Comparison of ENCODE assay signal across 8 cellular contexts in the genomic region with DNA sequence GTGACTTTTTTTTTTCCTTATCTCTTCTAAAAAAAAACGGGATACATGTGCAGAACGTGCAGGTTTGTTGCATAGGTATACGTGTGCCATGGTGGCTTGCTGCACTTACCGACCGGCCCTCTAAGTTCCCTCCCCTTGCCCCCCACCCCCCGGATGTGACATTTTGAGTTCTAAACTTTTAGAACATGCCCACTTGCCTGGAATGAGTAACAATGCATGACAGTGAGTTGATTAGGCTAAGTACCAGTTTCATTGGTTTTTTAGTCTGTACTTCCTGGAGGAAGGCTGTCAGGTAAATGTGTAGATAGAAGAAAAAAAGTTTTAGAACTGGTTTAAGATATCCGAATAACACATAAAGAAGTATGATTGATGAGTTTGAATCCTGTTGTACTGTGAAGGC. TPM values are rescaled to one million over a fixed set of nuclear protein-coding genes. Genes with fewer than 3 reads are reported as not detected.
DNase-seq lines count a peak whose midpoint lies in the region; ATAC-seq, FAIRE-seq and TF ChIP-seq lines count a peak whose summit lies in the region.

No MANE protein-coding gene starts in this region.

- H3K4me3 Mint-ChIP-seq in central memory CD8-positive, alpha-beta T cell = peak overlapping the region; percentile 96

- peaks cover 24% of the 10 kb centered on the region for H3K36me3 Mint-ChIP-seq in central memory CD8-positive, alpha-beta T cell (ENCODE audit: insufficient read depth)

- DNase-seq in GM12892 (ENCODE audit: insufficient read length) = no peak
- DNase-seq in T-helper 22 cell (ENCODE audit: low read depth) = peak; percentile 10
- no peak for DNase-seq in central memory CD8-positive, alpha-beta T cell (ENCODE audit: low spot score in 2 of 2)
- DNase-seq in stimulated activated CD4-positive, alpha-beta T cell treated with anti-CD3 and anti-CD28 coated beads, Interleukin-2, amount 100 ng/mL, for 4 hours (ENCODE audit: low read depth) = peak; percentile 17
- DNase-seq in NOMO-1 treated with DMSO at 0.1 percent for 48 hours (lab: John Stamatoyannopoulos, UW; ENCODE audit: unreplicated experiment) = no peak
- DNase-seq in T1000 (lab: John Stamatoyannopoulos, UW) = no peak
- no peak for DNase-seq in SIG-M5 treated with dmso at 0.1 percent for 504 hours (lab: John Stamatoyannopoulos, UW; ENCODE audit: unreplicated experiment)

- no peak for TF ChIP-seq POLR2A in GM12892 (IDR thresholded peaks at IDR 0.05; ENCODE audit: low read depth, low read length)

- FAIRE-seq in GM12892 (lab: Jason Lieb, UNC) = peak; percentile 44

- no peaks in the 10 kb centered on the region for H3K9me3 Mint-ChIP-seq in central memory CD8-positive, alpha-beta T cell

- no peaks in the 10 kb centered on the region for H3K27me3 Mint-ChIP-seq in central memory CD8-positive, alpha-beta T cell

- H3K4me1 Mint-ChIP-seq in central memory CD8-positive, alpha-beta T cell = peaks cover 64% of the 10 kb centered on the region

- H3K27ac Mint-ChIP-seq in central memory CD8-positive, alpha-beta T cell (ENCODE audit: low read depth) = peak overlapping the region; percentile 56

- no peak for ATAC-seq in central memory CD8-positive, alpha-beta T cell (replicated peaks; ENCODE audit: extremely low read depth, poor library complexity, severe bottlenecking)
- ATAC-seq in GM19324 (IDR thresholded peaks at IDR 0.05; ENCODE audit: low FRiP score, unreplicated experiment) = no peak

RNA-seq across cellular contexts. Expression of gene BPTF, which starts 4.0 kb away (rescaled TPM):
- 40.5 TPM for polyA plus RNA-seq in GM12892 (2012; ENCODE audit: missing spikeins)

Comparison
In these comparisons a context has a peak if more than half of its experiments do, and no peak if none do; other contexts are left out.
1. DNase-seq: peak in T-helper 22 cell (single experiment) and stimulated activated CD4-positive, alpha-beta T cell treated with anti-CD3 and anti-CD28 coated beads, Interleukin-2, amount 100 ng/mL, for 4 hours (single experiment); none in GM12892 (single experiment), central memory CD8-positive, alpha-beta T cell (0 of 2), NOMO-1 treated with DMSO at 0.1 percent for 48 hours (single experiment), T1000 (single experiment) and SIG-M5 treated with dmso at 0.1 percent for 504 hours (single experiment).